8 cellular contexts compared by ENCODE assay signal in the genomic region with DNA sequence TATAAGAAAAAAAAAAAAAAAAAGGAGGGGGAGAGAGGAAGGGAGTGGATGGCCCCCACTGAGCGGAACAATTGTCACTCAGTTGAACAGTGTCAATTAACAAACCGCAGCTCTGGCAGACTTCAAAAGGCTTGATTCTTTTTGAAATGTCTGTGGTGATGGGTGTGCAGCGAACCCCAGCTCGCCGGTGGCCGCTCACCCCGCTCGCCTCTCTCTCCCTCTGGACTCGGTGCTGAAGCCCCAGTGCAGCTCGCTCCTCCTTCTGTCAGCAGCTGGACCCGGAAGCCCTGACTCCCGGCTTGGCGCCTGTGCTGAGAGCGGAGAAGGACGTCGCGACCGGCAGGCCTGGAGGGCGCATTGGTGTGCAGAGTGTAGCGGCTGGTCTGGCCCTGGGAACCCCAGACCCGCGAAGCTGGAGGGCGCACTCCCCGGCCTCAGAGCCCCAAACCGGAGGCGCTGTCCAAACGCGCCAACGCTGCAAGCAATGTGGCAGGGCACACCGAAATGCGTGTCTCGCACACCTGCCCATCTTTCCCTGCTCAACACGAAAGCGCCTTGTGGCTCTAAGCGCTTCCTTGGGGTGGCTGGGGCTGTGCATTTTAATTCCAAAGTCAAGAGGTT. TPM values are rescaled to one million over a fixed set of nuclear protein-coding genes. Genes with fewer than 3 reads are reported as not detected.
DNase-seq lines count a peak whose midpoint lies in the region; ATAC-seq, FAIRE-seq and TF ChIP-seq lines count a peak whose summit lies in the region.

No MANE protein-coding gene starts in this region.

- no peak for TF ChIP-seq CTCF in smooth muscle cell (IDR thresholded peaks at IDR 0.05; ENCODE audit: borderline replicate concordance, insufficient read depth, poor library complexity, severe bottlenecking)

- H3K36me3 Mint-ChIP-seq in activated naive CD4-positive, alpha-beta T cell treated with anti-CD3 and anti-CD28 coated beads for 36 hours (ENCODE audit: low read depth): no peaks in the 10 kb centered on the region
- peaks cover 0 to 3% (median 0%) of the 10 kb centered on the region in 3 donors for H3K36me3 Mint-ChIP-seq in immature natural killer cell

- in situ Hi-C loops in KBM-7 (cut with MboI; ENCODE audit: low pct_unique_long_range_greater_than_20kb, low sequenced_read_pairs): no loop called here

- H3K36me3 ChIP-seq in HUES64 (ENCODE audit: insufficient read depth, low read length) (no peaks in the 10 kb centered on the region), smooth muscle cell (ENCODE audit: low read depth) (no peaks in the 10 kb centered on the region)

- peak; percentile 15 for DNase-seq in EH (ENCODE audit: low read depth)
- DNase-seq in activated naive CD4-positive, alpha-beta T cell treated with anti-CD3 and anti-CD28 coated beads for 36 hours: peak; percentile 30
- DNase-seq in immature natural killer cell: peak; percentile 32 to 54 (median 46)
- DNase-seq in smooth muscle cell (lab: John Stamatoyannopoulos, UW; ENCODE audit: unreplicated experiment): no peak
- no peak for DNase-seq in KBM-7
- DNase-seq in HTR-8/SVneo (ENCODE audit: insufficient read length, low spot score): no peak

- H3K27ac Mint-ChIP-seq in activated naive CD4-positive, alpha-beta T cell treated with anti-CD3 and anti-CD28 coated beads for 36 hours: no peak overlapping the region
- H3K27ac Mint-ChIP-seq in immature natural killer cell: peak overlapping the region in 1 of 6 donors; percentile 40

- H3K27me3 Mint-ChIP-seq in activated naive CD4-positive, alpha-beta T cell treated with anti-CD3 and anti-CD28 coated beads for 36 hours (ENCODE audit: low read depth): peaks cover 77% of the 10 kb centered on the region
- H3K27me3 Mint-ChIP-seq in immature natural killer cell (ENCODE audit: low read depth in 3 of 3): peaks cover 45 to 57% (median 49%) of the 10 kb centered on the region in 3 donors

- CTCF ChIA-PET in activated naive CD4-positive, alpha-beta T cell treated with anti-CD3 and anti-CD28 coated beads for 36 hours (lab: Charles Lee): interaction anchor here (0.9 to 1.7 kb wide), 3 partner anchors 23 to 415 kb away, joined by 3 to 6 read pairs (median 4); a partner anchor contains a TSS

- H3K4me1 ChIP-seq in HUES64 (ENCODE audit: insufficient read depth, low read length) (peaks cover 39% of the 10 kb centered on the region), smooth muscle cell (ENCODE audit: low read depth) (peaks cover 48% of the 10 kb centered on the region)

- peak overlapping the region; percentile 54 for H3K4me3 ChIP-seq in HUES64 (ENCODE audit: low read length)
- peak overlapping the region; percentile 44 for H3K4me3 ChIP-seq in smooth muscle cell

- H3K4me1 Mint-ChIP-seq in activated naive CD4-positive, alpha-beta T cell treated with anti-CD3 and anti-CD28 coated beads for 36 hours (ENCODE audit: low read depth): peaks cover 34% of the 10 kb centered on the region
- H3K4me1 Mint-ChIP-seq in immature natural killer cell: peaks cover 35 to 48% of the 10 kb centered on the region in 2 donors

- H3K27me3 ChIP-seq in HUES64 (ENCODE audit: insufficient read depth, low read length) (peaks cover 100% of the 10 kb centered on the region), smooth muscle cell (ENCODE audit: low read depth) (peaks cover 100% of the 10 kb centered on the region)

- no peak overlapping the region for H2AFZ ChIP-seq in smooth muscle cell (ENCODE audit: low read depth)

- no peaks in the 10 kb centered on the region for H4K20me1 ChIP-seq in smooth muscle cell (ENCODE audit: low read depth)

- no peaks in the 10 kb centered on the region for H3K9me3 ChIP-seq in HUES64 (ENCODE audit: insufficient read depth, low read depth, low read length)
- no peaks in the 10 kb centered on the region for H3K9me3 ChIP-seq in smooth muscle cell (replicated peaks; ENCODE audit: low read depth)

- no peaks in the 10 kb centered on the region for H3K79me2 ChIP-seq in smooth muscle cell (ENCODE audit: low read depth)

- intact Hi-C loops in activated naive CD4-positive, alpha-beta T cell treated with anti-CD3 and anti-CD28 coated beads for 36 hours (cut with micrococcal nuclease): loop anchor here (2.0 to 5.0 kb wide), 3 partner anchors 240 to 740 kb away; no protein-coding TSS in a partner anchor

- H3K4me2 ChIP-seq in smooth muscle cell: peak overlapping the region; percentile 86

- H3F3A ChIP-seq in smooth muscle cell (ENCODE audit: low read depth): no peaks in the 10 kb centered on the region

- no peak for ATAC-seq in GM18870 (IDR thresholded peaks at IDR 0.05; ENCODE audit: unreplicated experiment)

- FAIRE-seq in HTR-8/SVneo (lab: Jason Lieb, UNC): no peak

- peak overlapping the region; percentile 67 for H3K4me3 Mint-ChIP-seq in activated naive CD4-positive, alpha-beta T cell treated with anti-CD3 and anti-CD28 coated beads for 36 hours
- H3K4me3 Mint-ChIP-seq in immature natural killer cell: peak overlapping the region; percentile 80 to 99 (median 87)

- H3K27ac ChIP-seq in HUES64 (ENCODE audit: low read depth, low read length) (no peak overlapping the region), smooth muscle cell (ENCODE audit: low read depth) (no peak overlapping the region)

- H3K9ac ChIP-seq in HUES64 (ENCODE audit: low read depth, low read length) (no peak overlapping the region), smooth muscle cell (ENCODE audit: low read depth) (no peak overlapping the region)

- WGBS in HUES64: under 1% methylated on average over 35 of the region's 35 CpGs
- WGBS in smooth muscle cell (ENCODE audit: low lambda C conversion rate): under 1% methylated on average over 31 of the region's 35 CpGs

- H3K9me3 Mint-ChIP-seq in activated naive CD4-positive, alpha-beta T cell treated with anti-CD3 and anti-CD28 coated beads for 36 hours: no peaks in the 10 kb centered on the region
- peaks cover 0 to 9% (median under 1%) of the 10 kb centered on the region in 6 donors for H3K9me3 Mint-ChIP-seq in immature natural killer cell

RNA-seq across cellular contexts. Expression of a gene that starts 3.4 kb away (rescaled TPM):
- not detected for polyA plus RNA-seq in HUES64 (2013, experiment 1 of 2)
- polyA plus RNA-seq in HUES64 (2013, experiment 2 of 2): not detected
- total RNA-seq in activated naive CD4-positive, alpha-beta T cell treated with anti-CD3 and anti-CD28 coated beads for 36 hours: not detected
- polyA plus RNA-seq in immature natural killer cell: under 1 TPM in 1 of 3 donors, not detected in 2; 0.28 TPM
- not detected in 2 replicates for total RNA-seq in smooth muscle cell
- not detected in 2 replicates for polyA plus RNA-seq in smooth muscle cell

RNA-seq across cellular contexts. Expression of a gene that starts 23.1 kb away (rescaled TPM):
- 19.0 TPM for polyA plus RNA-seq in HUES64 (2013, experiment 1 of 2)
- 20.0 TPM for polyA plus RNA-seq in HUES64 (2013, experiment 2 of 2)
- total RNA-seq in activated naive CD4-positive, alpha-beta T cell treated with anti-CD3 and anti-CD28 coated beads for 36 hours: 10 to 100 TPM; 11.3 to 13.0 TPM
- polyA plus RNA-seq in immature natural killer cell (10 to 100 TPM; 14.2 to 20.7 (median 15.4) TPM), smooth muscle cell (16.9 and 19.2 TPM in 2 replicates)
- total RNA-seq in smooth muscle cell: 20.5 and 20.9 TPM in 2 replicates

Comparison
In these comparisons a context has a peak if more than half of its experiments do, and no peak if none do; other contexts are left out.
1. DNase-seq: peak in EH (single experiment), activated naive CD4-positive, alpha-beta T cell treated with anti-CD3 and anti-CD28 coated beads for 36 hours (single experiment) and immature natural killer cell (3 of 3); none in smooth muscle cell (single experiment), KBM-7 (single experiment) and HTR-8/SVneo (single experiment).